1 cellular context compared by ENCODE assay signal in genomic region chr7:117001283-117001682, GRCh38.
TF ChIP-seq lines count a peak whose summit lies in the region.

No MANE protein-coding gene starts in this region.

TF ChIP-seq in IMR-90, 13 proteins besides CTCF, POLR2A, EP300 and RAD21:
- TF ChIP-seq FOS (IDR thresholded peaks at IDR 0.05; ENCODE audit: low read depth, low read length) (no peak), MAFK (IDR thresholded peaks at IDR 0.05; ENCODE audit: low read depth, low read length) (no peak)
